26 cellular contexts compared by ENCODE assay signal in the genomic region with DNA sequence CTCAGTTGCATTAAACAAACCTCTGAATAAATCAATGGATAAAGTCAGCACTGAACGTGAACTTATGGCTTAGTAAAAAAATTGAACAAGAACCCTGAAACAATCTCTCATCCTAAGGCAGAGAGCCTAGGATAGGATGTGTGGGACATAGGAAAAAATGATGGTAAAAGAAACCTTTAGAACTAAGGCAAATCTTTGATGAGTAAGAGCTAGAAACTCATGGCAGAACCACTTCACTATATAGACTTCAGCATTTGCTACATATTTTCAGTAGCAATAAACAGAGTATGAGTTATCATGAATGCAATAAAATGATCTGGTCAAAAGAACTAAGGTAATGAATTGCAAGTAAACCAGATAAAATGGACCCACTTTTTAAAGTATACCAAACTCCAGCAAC.
"Had no signal": no experiment of that assay in that cellular context is flagged by ENCODE, and none has a peak within 500 bp of the region (broad histone marks: within the 10 kb centered on the region; RNA-seq: fewer than 3 reads in every experiment).

No MANE protein-coding gene starts in this region.

- H3K27ac Mint-ChIP-seq: naive thymus-derived CD4-positive, alpha-beta T cell; natural killer cell; nephron; neural progenitor cell; progenitor cell of endocrine pancreas; stimulated activated memory B cell treated with anti-CD40 and anti-IgM and Interleukin-4, amounts not matched to agents 10 μg/mL and 1 μg/mL and 100 μg/mL, for 72 hours; type B pancreatic cell had no signal

- H3K36me3 Mint-ChIP-seq: naive thymus-derived CD4-positive, alpha-beta T cell; natural killer cell; neural progenitor cell; stimulated activated memory B cell treated with anti-CD40 and anti-IgM and Interleukin-4, amounts not matched to agents 10 μg/mL and 1 μg/mL and 100 μg/mL, for 72 hours; type B pancreatic cell had no signal

- H3K4me3 Mint-ChIP-seq: naive thymus-derived CD4-positive, alpha-beta T cell; natural killer cell; nephron; neural progenitor cell; stimulated activated memory B cell treated with anti-CD40 and anti-IgM and Interleukin-4, amounts not matched to agents 10 μg/mL and 1 μg/mL and 100 μg/mL, for 72 hours; type B pancreatic cell had no signal

- H3K9me3 Mint-ChIP-seq: naive thymus-derived CD4-positive, alpha-beta T cell; nephron; neural progenitor cell; stimulated activated memory B cell treated with anti-CD40 and anti-IgM and Interleukin-4, amounts not matched to agents 10 μg/mL and 1 μg/mL and 100 μg/mL, for 72 hours; type B pancreatic cell had no signal

- H3K4me1 Mint-ChIP-seq: naive thymus-derived CD4-positive, alpha-beta T cell; natural killer cell; neural progenitor cell; stimulated activated memory B cell treated with anti-CD40 and anti-IgM and Interleukin-4, amounts not matched to agents 10 μg/mL and 1 μg/mL and 100 μg/mL, for 72 hours had no signal

- ATAC-seq: naive thymus-derived CD4-positive, alpha-beta T cell; natural killer cell; psoas muscle; right cardiac atrium; right lobe of liver; stimulated activated memory B cell treated with anti-CD40 and anti-IgM and Interleukin-4, amounts not matched to agents 10 μg/mL and 1 μg/mL and 100 μg/mL, for 72 hours; upper lobe of right lung had no signal

- H3K27me3 Mint-ChIP-seq: naive thymus-derived CD4-positive, alpha-beta T cell; progenitor cell of endocrine pancreas; stimulated activated memory B cell treated with anti-CD40 and anti-IgM and Interleukin-4, amounts not matched to agents 10 μg/mL and 1 μg/mL and 100 μg/mL, for 72 hours; type B pancreatic cell had no signal

- DNase-seq: naive thymus-derived CD4-positive, alpha-beta T cell; natural killer cell; occipital lobe; ovary; posterior cingulate gyrus; psoas muscle; right cardiac atrium; right lobe of liver; sigmoid colon; small intestine; stimulated activated CD4-positive, alpha-beta T cell treated with anti-CD3 and anti-CD28 coated beads, Interleukin-15, amount 100 ng/mL, for 24 hours; stimulated activated CD4-positive, alpha-beta T cell treated with anti-CD3 and anti-CD28 coated beads, Interleukin-2, amount 100 ng/mL, for 24 hours; stimulated activated CD4-positive, alpha-beta T cell treated with anti-CD3 and anti-CD28 coated beads, Interleukin-2, amount 100 ng/mL, for 48 hours; stimulated activated CD4-positive, alpha-beta T cell treated with anti-CD3 and anti-CD28 coated beads, Interleukin-4, amount 100 ng/mL, for 24 hours; stimulated activated naive CD4-positive, alpha-beta T cell treated with Interleukin-2 at 50 U/mL for 16 hours; substantia nigra; testis; tibial artery; transverse colon; upper lobe of right lung; uterus had no signal
